In the genomic region with DNA sequence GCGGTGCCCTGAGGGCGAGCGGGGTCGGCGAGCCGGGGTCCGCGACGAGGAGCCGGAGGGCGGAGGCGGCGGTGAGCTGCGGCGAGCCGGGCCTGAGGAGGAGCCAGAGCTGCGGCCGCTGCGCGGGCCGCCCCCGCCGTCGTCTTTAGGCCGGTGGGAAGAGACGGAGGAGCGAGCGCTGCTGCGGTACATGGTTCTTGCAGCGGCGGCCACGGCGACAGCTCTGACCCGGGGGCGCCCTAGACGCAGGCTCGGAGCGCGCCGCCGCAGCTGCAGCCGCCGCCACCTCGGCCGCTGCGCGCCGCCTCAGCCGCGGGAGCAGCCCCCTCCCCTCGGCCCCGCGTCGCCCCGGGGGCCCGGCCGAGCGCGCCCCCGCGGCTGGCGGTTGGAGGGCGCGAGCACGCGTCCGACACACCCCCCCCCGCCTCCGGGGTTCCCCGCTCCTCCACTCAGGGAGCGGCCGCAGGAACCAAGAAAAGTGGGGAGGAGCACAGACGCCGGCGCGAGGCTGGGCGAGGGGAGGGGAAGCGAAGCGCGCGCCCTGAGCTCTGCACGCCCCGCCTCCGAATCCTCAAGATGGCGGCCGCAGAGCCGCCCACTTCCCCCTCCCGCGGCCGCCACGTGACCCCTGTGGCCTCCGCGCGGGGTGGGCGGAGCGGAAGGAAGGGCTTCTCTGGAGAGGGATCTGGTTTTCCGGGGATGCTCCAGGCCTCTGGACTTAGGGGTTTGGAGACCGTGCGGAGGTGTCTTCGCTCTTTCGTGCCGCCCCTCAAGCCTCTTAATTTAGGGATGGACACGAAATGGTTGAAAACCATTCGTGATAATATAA, we compare ENCODE assay signal across 8 cellular contexts. TPM values are rescaled to one million over a fixed set of nuclear protein-coding genes. Genes with fewer than 3 reads are reported as not detected.
DNase-seq lines count a peak whose midpoint lies in the region; FAIRE-seq and TF ChIP-seq lines count a peak whose summit lies in the region.

A gene with protein sequence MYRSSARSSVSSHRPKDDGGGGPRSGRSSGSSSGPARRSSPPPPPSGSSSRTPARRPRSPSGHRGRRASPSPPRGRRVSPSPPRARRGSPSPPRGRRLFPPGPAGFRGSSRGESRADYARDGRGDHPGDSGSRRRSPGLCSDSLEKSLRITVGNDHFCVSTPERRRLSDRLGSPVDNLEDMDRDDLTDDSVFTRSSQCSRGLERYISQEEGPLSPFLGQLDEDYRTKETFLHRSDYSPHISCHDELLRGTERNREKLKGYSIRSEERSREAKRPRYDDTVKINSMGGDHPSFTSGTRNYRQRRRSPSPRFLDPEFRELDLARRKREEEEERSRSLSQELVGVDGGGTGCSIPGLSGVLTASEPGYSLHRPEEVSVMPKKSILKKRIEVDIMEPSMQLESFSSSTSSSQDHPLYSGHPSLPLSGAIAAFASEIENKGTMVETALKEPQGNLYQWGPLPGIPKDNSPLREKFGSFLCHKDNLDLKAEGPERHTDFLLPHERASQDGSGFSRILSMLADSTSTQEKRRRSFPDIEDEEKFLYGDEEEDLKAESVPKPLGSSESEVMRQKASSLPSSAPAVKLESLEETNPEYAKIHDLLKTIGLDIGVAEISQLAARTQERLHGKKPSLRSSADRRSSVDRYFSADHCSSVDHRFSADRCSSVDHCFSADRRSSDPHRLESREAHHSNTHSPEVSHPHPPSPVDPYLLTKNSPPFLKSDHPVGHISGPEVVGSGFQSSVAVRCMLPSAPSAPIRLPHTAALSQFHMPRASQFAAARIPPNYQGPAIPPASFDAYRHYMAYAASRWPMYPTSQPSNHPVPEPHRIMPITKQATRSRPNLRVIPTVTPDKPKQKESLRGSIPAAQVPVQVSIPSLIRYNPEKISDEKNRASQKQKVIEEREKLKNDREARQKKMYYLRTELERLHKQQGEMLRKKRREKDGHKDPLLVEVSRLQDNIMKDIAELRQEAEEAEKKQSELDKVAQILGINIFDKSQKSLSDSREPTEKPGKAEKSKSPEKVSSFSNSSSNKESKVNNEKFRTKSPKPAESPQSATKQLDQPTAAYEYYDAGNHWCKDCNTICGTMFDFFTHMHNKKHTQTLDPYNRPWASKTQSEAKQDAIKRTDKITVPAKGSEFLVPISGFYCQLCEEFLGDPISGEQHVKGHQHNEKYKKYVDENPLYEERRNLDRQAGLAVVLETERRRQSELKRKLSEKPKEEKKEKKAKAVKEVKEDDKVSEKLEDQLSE (N-terminal part only) (minus strand): TSS at position 474 of the 829 bp plus-strand sequence. CDS start 282 bp downstream, at position 192.

- no CpG with 5 or more reads among the region's 104 CpGs for whole genome bisulfite sequencing in neuronal stem cell (ENCODE audit: extremely low coverage in 2 of 2, insufficient read length in 2 of 2, insufficient replicate concordance in 1 of 2), 2 donors

- no peak within 1 kb of the TSS for H2BK15ac ChIP-seq in neuronal stem cell (ENCODE audit: low read length)

- H3K4ac ChIP-seq in neuronal stem cell (ENCODE audit: low read length): no peak within 1 kb of the TSS

- no peak within 1 kb of the TSS for H3K14ac ChIP-seq in neuronal stem cell (ENCODE audit: low read length)

- H3K36me3 Mint-ChIP-seq in HFFc6 (ENCODE audit: low read depth): peaks cover 10% of the 10 kb centered on the region

- peak within 1 kb of the TSS; percentile 88 for H3K27ac Mint-ChIP-seq in HFFc6

- H4K91ac ChIP-seq in neuronal stem cell (ENCODE audit: low read depth, low read length, poor library complexity): no peak within 1 kb of the TSS

- peaks cover 2 to 3% of the 10 kb centered on the region in 2 donors for H3K4me1 ChIP-seq in neuronal stem cell (ENCODE audit: control insufficient read depth in 2 of 2, insufficient read depth in 1 of 2, low read depth in 1 of 2, low read length in 2 of 2)
- peaks cover 8 to 24% (median 19%) of the 10 kb centered on the region in 5 donors for H3K4me1 ChIP-seq in subcutaneous abdominal adipose tissue (ENCODE audit: control insufficient read depth in 5 of 5, insufficient read depth in 5 of 5, low read length in 5 of 5)

- peak within 1 kb of the TSS; percentile 96 for H3K4me3 Mint-ChIP-seq in HFFc6

- H3K4me2 ChIP-seq in neuronal stem cell (ENCODE audit: insufficient read depth, low read length, poor library complexity, severe bottlenecking): peak within 1 kb of the TSS; percentile 82

- H2BK5ac ChIP-seq in neuronal stem cell (ENCODE audit: low read length): peak within 1 kb of the TSS; percentile 89

- peak; percentile 98 for DNase-seq in GM03348 (ENCODE audit: low spot score)
- peak; percentile 91 for DNase-seq in HFFc6
- DNase-seq in NB4 (ENCODE audit: low read depth): peak; percentile 99
- peak; percentile 98 for DNase-seq in SK-N-DZ (ENCODE audit: low spot score)
- DNase-seq in activated naive CD4-positive, alpha-beta T cell treated with Interleukin-2 at 50 U/mL for 16 hours: peak; percentile 94
- DNase-seq in frontal cortex (ENCODE audit: low spot score in 2 of 2): peak; percentile 94 to 96
- DNase-seq in neuronal stem cell (ENCODE audit: low spot score): peak; percentile 98

- no peak within 1 kb of the TSS for H2BK12ac ChIP-seq in neuronal stem cell (ENCODE audit: low read length)

- TF ChIP-seq CTCF in HFFc6 (IDR thresholded peaks at IDR 0.05): no peak
- no peak for TF ChIP-seq CTCF in NB4 (IDR thresholded peaks at IDR 0.05; ENCODE audit: low read depth, low read length)

- H3K4me3 ChIP-seq in NB4 (ENCODE audit: low read depth, low read length) (peak within 1 kb of the TSS; percentile 80), neuronal stem cell (ENCODE audit: low read length in 2 of 2) (peak within 1 kb of the TSS; percentile 58 to 96), subcutaneous abdominal adipose tissue (ENCODE audit: low read depth in 1 of 5, low read length in 5 of 5) (peak within 1 kb of the TSS; percentile 77 to 91 (median 80))

- peak within 1 kb of the TSS; percentile 90 for H3K23ac ChIP-seq in neuronal stem cell (ENCODE audit: low read depth, low read length, poor library complexity)

- H3K36me3 ChIP-seq in neuronal stem cell (replicated peaks in 1 of 2; ENCODE audit: control insufficient read depth in 2 of 2, insufficient read depth in 2 of 2, low read length in 2 of 2): peaks cover under 1 to 23% of the 10 kb centered on the region in 2 donors
- H3K36me3 ChIP-seq in subcutaneous abdominal adipose tissue (ENCODE audit: control insufficient read depth in 5 of 5, insufficient read depth in 5 of 5, low read length in 5 of 5): peaks cover 7 to 12% (median 10%) of the 10 kb centered on the region in 5 donors

- H3K79me1 ChIP-seq in neuronal stem cell (ENCODE audit: low read depth, low read length): no peaks in the 10 kb centered on the region

- H2AFZ ChIP-seq in neuronal stem cell (ENCODE audit: low read length): peak within 1 kb of the TSS; percentile 95

- peak within 1 kb of the TSS; percentile 98 for H3K27ac ChIP-seq in neuronal stem cell (replicated peaks; ENCODE audit: low read length)
- peak within 1 kb of the TSS; percentile 5 for H3K27ac ChIP-seq in subcutaneous abdominal adipose tissue (ENCODE audit: low read depth, low read length)

- peak within 1 kb of the TSS; percentile 92 for H3K18ac ChIP-seq in neuronal stem cell (ENCODE audit: low read length)

- no peak within 1 kb of the TSS for H2BK120ac ChIP-seq in neuronal stem cell (ENCODE audit: low read depth, low read length)

- H3K27me3 Mint-ChIP-seq in HFFc6 (ENCODE audit: insufficient read depth): no peaks in the 10 kb centered on the region

- H2AK5ac ChIP-seq in neuronal stem cell (ENCODE audit: low read depth, low read length): no peak within 1 kb of the TSS

- no peak for FAIRE-seq in frontal cortex (lab: Jason Lieb, UNC)

- H3K27me3 ChIP-seq in neuronal stem cell (ENCODE audit: control insufficient read depth in 3 of 3, insufficient read depth in 3 of 3, low read depth in 1 of 3, low read length in 3 of 3) (no peaks in the 10 kb centered on the region), subcutaneous abdominal adipose tissue (ENCODE audit: control insufficient read depth in 5 of 5, insufficient read depth in 4 of 5, low read length in 5 of 5) (no peaks in the 10 kb centered on the region)

- H3K9ac ChIP-seq in neuronal stem cell (ENCODE audit: low read depth, low read length, poor library complexity) (peak within 1 kb of the TSS; percentile 92), subcutaneous abdominal adipose tissue (ENCODE audit: low read length in 5 of 5) (peak within 1 kb of the TSS; percentile 71 to 82 (median 75))

- no peaks in the 10 kb centered on the region for H3K9me3 Mint-ChIP-seq in HFFc6

- no peak within 1 kb of the TSS for H4K8ac ChIP-seq in neuronal stem cell (ENCODE audit: low read depth, low read length)

- H3K9me3 ChIP-seq in neuronal stem cell (replicated peaks in 1 of 2; ENCODE audit: control insufficient read depth in 2 of 2, insufficient read depth in 1 of 2, low read depth in 1 of 2, low read length in 2 of 2) (no peaks in the 10 kb centered on the region), subcutaneous abdominal adipose tissue (ENCODE audit: control insufficient read depth in 5 of 5, low read length in 5 of 5) (no peaks in the 10 kb centered on the region)

- TF ChIP-seq POLR2A in NB4 (IDR thresholded peaks at IDR 0.05; ENCODE audit: extremely low read depth, insufficient read length): peak; percentile 69

- peaks cover 26% of the 10 kb centered on the region for H3K4me1 Mint-ChIP-seq in HFFc6 (ENCODE audit: low read depth)

RNA-seq across cellular contexts. Expression of the gene that starts here (rescaled TPM):
- total RNA-seq in HFFc6 (2021; fragmentation: NEBNext Ultra II Directional; extraction: Animal tissue kit (Norgen Biotek cat#: 25700)): 10 to 100 TPM; 11.1 to 13.3 (median 11.8) TPM
- 7.9 and 9.1 TPM in 2 replicates for polyA plus RNA-seq in SK-N-DZ (2014; cell fraction: cytosol; rRNA removed)
- 11.6 and 21.6 TPM in 2 replicates for polyA plus RNA-seq in SK-N-DZ (2014; cell fraction: nucleus; rRNA removed)
- 9.8 TPM for total RNA-seq in frontal cortex
- polyA plus RNA-seq in neuronal stem cell (2013, experiment 1 of 2): 14.0 TPM
- polyA plus RNA-seq in neuronal stem cell (2013, experiment 2 of 2): 14.1 TPM

Comparison
In these comparisons a context has a peak if more than half of its experiments do, and no peak if none do; other contexts are left out.
1. Peak in every context shown above with its lines: DNase-seq, H3K4me3 ChIP-seq and H3K27ac ChIP-seq.